Comparison of ENCODE assay signal across 15 cellular contexts in the genomic region with DNA sequence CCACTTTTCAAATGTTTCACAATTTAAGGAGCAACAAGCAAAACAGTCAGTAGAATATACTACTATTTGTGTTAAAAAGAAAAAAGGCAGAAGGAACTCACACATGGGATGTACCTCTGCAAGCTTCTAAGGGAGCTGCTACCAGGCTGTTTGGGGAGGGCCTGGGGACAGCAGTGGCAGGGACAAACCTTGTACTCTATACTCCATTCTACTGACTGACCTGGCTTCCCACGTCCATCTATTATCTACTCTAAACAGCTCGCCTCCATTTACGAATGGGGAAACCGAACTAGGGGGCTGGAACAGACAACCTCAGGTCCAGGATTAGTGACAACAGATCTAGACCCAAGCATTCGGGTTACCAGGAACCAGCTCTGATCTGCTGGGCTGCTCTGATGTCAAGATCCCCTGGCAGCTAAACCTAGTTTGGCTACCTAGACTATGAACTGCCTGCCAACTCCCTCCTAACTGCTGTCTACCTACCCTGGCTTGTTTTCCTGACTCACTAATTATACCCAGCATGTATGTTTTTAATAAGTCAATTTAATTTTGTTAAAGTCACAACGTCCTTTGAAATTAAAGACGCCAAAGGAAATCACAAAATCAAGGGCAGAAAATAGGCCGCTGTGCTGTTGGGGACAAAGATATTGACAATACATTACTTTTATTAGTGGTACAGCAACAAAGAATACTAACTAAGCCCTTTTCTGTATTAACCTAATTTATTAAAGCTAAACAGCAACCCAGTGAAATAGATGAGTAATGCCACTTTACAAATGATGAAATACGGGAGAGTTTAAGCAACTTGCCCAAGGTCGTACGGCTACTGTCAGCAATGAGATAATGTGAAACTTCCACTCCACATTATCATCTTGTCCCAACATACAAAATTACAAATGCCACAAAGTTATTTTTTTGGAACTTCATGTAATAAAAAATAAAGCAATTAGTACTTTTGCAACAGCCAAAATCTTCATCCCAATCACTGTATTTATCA. TPM values are rescaled to one million over a fixed set of nuclear protein-coding genes. Genes with fewer than 3 reads are reported as not detected.
A peak's percentile ranks its signal among the peaks of the same experiment; 100 is the strongest.
DNase-seq lines count a peak whose midpoint lies in the region; ATAC-seq and TF ChIP-seq lines count a peak whose summit lies in the region.
"Had no signal": no experiment of that assay in that cellular context is flagged by ENCODE, and none has a peak within 500 bp of the region (broad histone marks: within the 10 kb centered on the region; RNA-seq: fewer than 3 reads in every experiment).

No MANE protein-coding gene starts in this region.

- no peak for TF ChIP-seq CTCF in left ventricle myocardium inferior (IDR thresholded peaks at IDR 0.05; ENCODE audit: borderline replicate concordance)
- no peak for TF ChIP-seq CTCF in gastrocnemius medialis (IDR thresholded peaks at IDR 0.05 in 4 of 5, conservative IDR thresholded peaks at IDR 0.05 in 1 of 5)

- no peaks in the 10 kb centered on the region for H3K27me3 ChIP-seq in left ventricle myocardium inferior (ENCODE audit: low read depth)
- no peaks in the 10 kb centered on the region for H3K27me3 ChIP-seq in gastrocnemius medialis

- H3K9me3 ChIP-seq in left ventricle myocardium inferior (replicated peaks) (no peaks in the 10 kb centered on the region), gastrocnemius medialis (no peaks in the 10 kb centered on the region)

- H3K27ac ChIP-seq in angular gyrus (ENCODE audit: low read depth, low read length) (peak overlapping the region; percentile 29), left ventricle myocardium inferior (replicated peaks) (peak overlapping the region; percentile 49), gastrocnemius medialis (peak overlapping the region; percentile 94 to 99 (median 97))
- H3K27ac ChIP-seq: parathyroid adenoma had no signal

- H3K36me3 ChIP-seq in left ventricle myocardium inferior: no peaks in the 10 kb centered on the region
- no peaks in the 10 kb centered on the region for H3K36me3 ChIP-seq in gastrocnemius medialis

- ATAC-seq in gastrocnemius medialis: peak in 1 of 2 donors; percentile 65
- ATAC-seq in GM18505 (IDR thresholded peaks at IDR 0.05; ENCODE audit: unreplicated experiment): no peak
- ATAC-seq in HG03442 (IDR thresholded peaks at IDR 0.05; ENCODE audit: unreplicated experiment): no peak

- H3K4me3 ChIP-seq in left ventricle myocardium inferior (no peak overlapping the region), gastrocnemius medialis (peak overlapping the region in 1 of 4 donors; percentile 29)
- H3K4me3 ChIP-seq: lung had no signal

- in situ Hi-C loops in G401 (cut with HindIII; ENCODE audit: low sequenced_read_pairs) (no loop called here), gastrocnemius medialis (cut with MboI; ENCODE audit: low sequenced_read_pairs in 4 of 4) (no loop called here)

- H3K4me1 ChIP-seq in left ventricle myocardium inferior: peaks cover 100% of the 10 kb centered on the region
- peaks cover 91 to 92% of the 10 kb centered on the region in 2 donors for H3K4me1 ChIP-seq in gastrocnemius medialis

- TF ChIP-seq POLR2A in gastrocnemius medialis (IDR thresholded peaks at IDR 0.05): no peak
- no peak for TF ChIP-seq POLR2A in GM18505 (IDR thresholded peaks at IDR 0.05; ENCODE audit: borderline replicate concordance, extremely low read depth, insufficient read depth, insufficient read length)

- DNase-seq in G401 (ENCODE audit: low spot score): peak; percentile 92
- DNase-seq in left ventricle myocardium inferior: no peak
- peak in 1 of 2 donors; percentile 52 for DNase-seq in gastrocnemius medialis
- DNase-seq in NCI-H1436 (lab: John Stamatoyannopoulos, UW): no peak
- DNase-seq in globus pallidus (ENCODE audit: low spot score): no peak
- DNase-seq: activated naive CD8-positive, alpha-beta T cell treated with anti-CD3 and anti-CD28 coated beads for 36 hours; CD4-positive, alpha-beta memory T cell; NCI-H1436 treated with DMSO at 0.1 percent for 48 hours; NCI-H524 treated with DMSO at 0.1 percent for 48 hours; SHP77 had no signal

- intact Hi-C loops in left ventricle myocardium inferior (cut with micrococcal nuclease): no loop called here
- intact Hi-C loops in gastrocnemius medialis (cut with DNase I; ENCODE audit: low total_unique reads): no loop called here

RNA-seq across cellular contexts. Expression of a gene that starts 5.3 kb away (rescaled TPM):
- 582 and 588 TPM in 2 replicates for total RNA-seq in G401 (2014; rRNA removed; shearing (Covaris generic))
- total RNA-seq in left ventricle myocardium inferior (1,672 TPM), gastrocnemius medialis (1,000 to 10,000 TPM in 3 of 4 donors, 100 to 1,000 TPM in 1; 833 to 1,730 (median 1,179) TPM)

Comparison
In these comparisons a context has a peak if more than half of its experiments do, and no peak if none do; other contexts are left out.
1. H3K27ac ChIP-seq: peak in every context shown above with its lines; median percentile 97 in gastrocnemius medialis; 49 in left ventricle myocardium inferior; 29 in angular gyrus.